25 cellular contexts compared by ENCODE assay signal in genomic region chr16:66422366-66422765, GRCh38. TPM values are rescaled to one million over a fixed set of nuclear protein-coding genes. Genes with fewer than 3 reads are reported as not detected.
DNase-seq lines count a peak whose midpoint lies in the region; ATAC-seq and TF ChIP-seq lines count a peak whose summit lies in the region.
"Had no signal": no experiment of that assay in that cellular context is flagged by ENCODE, and none has a peak within 500 bp of the region (broad histone marks: within the 10 kb centered on the region; RNA-seq: fewer than 3 reads in every experiment).

No MANE protein-coding gene starts in this region.

- intact Hi-C loops in sigmoid colon (cut with DNase I) = no loop called here

- H3K27ac ChIP-seq in SJCRH30 = peak overlapping the region; percentile 34
- no peak overlapping the region for H3K27ac ChIP-seq in sigmoid colon
- H3K27ac ChIP-seq: BLaER1 treated with 17β-estradiol and CSF1 and Interleukin-3, amounts not matched to agents 10 nM and 100 nM; RWPE1; SK-N-MC had no signal

- 73 to 77% methylated on average over 2 of the region's 2 CpGs for WGBS in sigmoid colon, 2 donors

- DNase-seq in LHCN-M2 (ENCODE audit: low read depth) (peak; percentile 73), SJCRH30 (peak; percentile 66 to 80), kidney glomerular epithelial cell (lab: John Stamatoyannopoulos, UW) (peak; percentile 4), sigmoid colon (peak; percentile 57), ACHN (no peak), GDM1 (lab: John Stamatoyannopoulos, UW) (no peak)
- DNase-seq: AML-193; CD4-positive, alpha-beta T cell; DMS53; GOT3; HFFc6; KBM-7; MG63; NCI-H2029; NCI-H2227 treated with DMSO at 0.1 percent for 48 hours; NCI-H526 treated with DMSO at 0.1 percent for 48 hours; SHP77 treated with DMSO at 0.1 percent for 48 hours had no signal

- H3K4me1 ChIP-seq in SJCRH30 = peaks cover 13% of the 10 kb centered on the region
- H3K4me1 ChIP-seq in sigmoid colon = peaks cover 0 to 12% (median 10%) of the 10 kb centered on the region in 4 donors
- H3K4me1 ChIP-seq: HAP-1 had no signal

- no peak for TF ChIP-seq CTCF in sigmoid colon (IDR thresholded peaks at IDR 0.05)

- H3K36me3 ChIP-seq in SJCRH30 (no peaks in the 10 kb centered on the region), sigmoid colon (no peaks in the 10 kb centered on the region)
- H3K36me3 ChIP-seq: BLaER1 treated with 17β-estradiol and CSF1 and Interleukin-3, amounts not matched to agents 10 nM and 100 nM; HAP-1; MG63 had no signal

- no peak for TF ChIP-seq EP300 in sigmoid colon (IDR thresholded peaks at IDR 0.05)

- in situ Hi-C loops in ACHN (cut with HindIII; ENCODE audit: low pct_ligation_motif_present, low pct_unique_long_range_greater_than_20kb, low sequenced_read_pairs) = no loop called here

- H3K27me3 ChIP-seq in SJCRH30 = peaks cover 3% of the 10 kb centered on the region; the same call in 1 of the 2 replicates
- H3K27me3 ChIP-seq in sigmoid colon = peaks cover 17 to 35% (median 17%) of the 10 kb centered on the region in 3 donors
- H3K27me3 ChIP-seq: MG63 had no signal

- H3K4me3 ChIP-seq in SJCRH30 = no peak overlapping the region
- no peak overlapping the region for H3K4me3 ChIP-seq in sigmoid colon
- H3K4me3 ChIP-seq: BLaER1 treated with 17β-estradiol and CSF1 and Interleukin-3, amounts not matched to agents 10 nM and 100 nM; HAP-1; MG63; SK-N-MC had no signal

- 0 out of 2 replicates have a peak, but pooled peaks cover under 1% of the 10 kb centered on the region for H3K9me3 ChIP-seq in SJCRH30 (replicated peaks)
- H3K9me3 ChIP-seq in sigmoid colon = no peaks in the 10 kb centered on the region
- H3K9me3 ChIP-seq: HAP-1, MG63 had no signal

- ATAC-seq in GM19324 (IDR thresholded peaks at IDR 0.05; ENCODE audit: low FRiP score, unreplicated experiment) = no peak

- TF ChIP-seq POLR2A in sigmoid colon (IDR thresholded peaks at IDR 0.05) = no peak

RNA-seq across cellular contexts. Expression of gene BEAN1, which starts 4.7 kb away (rescaled TPM):
- total RNA-seq in LHCN-M2 (2014; rRNA removed) = 0.19 and 1.4 TPM in 2 replicates
- 2.1 TPM for polyA plus RNA-seq in LHCN-M2 (2012)
- total RNA-seq in SJCRH30 (2014; rRNA removed; shearing (Covaris generic)) = 0.84 and 0.87 TPM in 2 replicates
- under 1 TPM in 1 of 4 donors, not detected in 3; 0.41 TPM for total RNA-seq in sigmoid colon
- polyA plus RNA-seq in sigmoid colon = under 1 TPM in 1 of 3 donors, not detected in 2; 0.35 TPM
- total RNA-seq: CD4-positive, alpha-beta T cell; Daoy; G401; HFFc6 had no signal

RNA-seq across cellular contexts. Expression of gene CDH5, which starts 55.9 kb away (rescaled TPM):
- not detected in 2 replicates for total RNA-seq in LHCN-M2 (2014; rRNA removed)
- not detected for polyA plus RNA-seq in LHCN-M2 (2012)
- 0.16 and 0.25 TPM in 2 replicates for total RNA-seq in SJCRH30 (2014; rRNA removed; shearing (Covaris generic))
- 10 to 100 TPM; 12.6 to 26.0 (median 14.3) TPM for total RNA-seq in sigmoid colon
- polyA plus RNA-seq in sigmoid colon = 10 to 100 TPM in 1 of 3 donors, under 1 TPM in 2; 0.60 to 11.5 (median 0.69) TPM
- total RNA-seq: CD4-positive, alpha-beta T cell; G401; HFFc6; NCI-H460 had no signal

Comparison
In these comparisons a context has a peak if more than half of its experiments do, and no peak if none do; other contexts are left out.
1. DNase-seq: peak in LHCN-M2 (single experiment), SJCRH30 (2 of 2), kidney glomerular epithelial cell (single experiment) and sigmoid colon (single experiment); none in ACHN (single experiment) and GDM1 (single experiment).
2. RNA of gene CDH5, which starts 55.9 kb away (total RNA-seq): 12.6 to 26.0 TPM in sigmoid colon; 0.16 to 0.25 TPM in SJCRH30 and not detected in LHCN-M2; every median in the first group is over 10 times any median in the second.